6 cellular contexts compared by ENCODE assay signal in the genomic region with DNA sequence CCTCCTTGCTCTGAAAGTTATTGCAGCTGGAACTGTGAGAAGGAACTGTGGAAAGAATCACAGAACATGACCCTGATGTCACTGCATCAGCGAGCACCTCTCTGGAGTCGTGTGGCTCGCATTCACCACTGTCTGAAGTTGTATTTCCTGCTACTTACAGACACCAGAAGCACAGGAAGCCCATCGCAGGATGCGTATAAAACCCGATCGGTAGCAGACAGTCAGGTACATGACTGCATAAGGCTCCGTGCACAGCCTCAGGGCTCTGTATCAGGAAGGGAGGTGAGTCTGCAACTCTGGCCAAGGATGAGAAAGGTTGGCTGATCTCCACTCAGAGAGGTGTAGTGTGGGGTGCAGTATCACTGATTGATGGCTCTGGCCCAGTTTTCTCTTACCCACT.
"Had no signal": no experiment of that assay in that cellular context is flagged by ENCODE, and none has a peak within 500 bp of the region (broad histone marks: within the 10 kb centered on the region; RNA-seq: fewer than 3 reads in every experiment).

No MANE protein-coding gene starts in this region.

- H3K27ac Mint-ChIP-seq: GM23338, H9 had no signal

- H3K27ac ChIP-seq: HL-60 had no signal

- H3K4me3 ChIP-seq: GM23338 had no signal

- H2AFZ ChIP-seq: GM23338 had no signal

- ATAC-seq: GM23338, HepG2 had no signal

- H3K4me3 Mint-ChIP-seq: GM23338, H9 had no signal

- H3K4me2 ChIP-seq: GM23338 had no signal

- H3K9me3 Mint-ChIP-seq: GM23338 had no signal

- DNase-seq: H9, HCEC 1CT, KBM-7 had no signal
